ENCODE assay signal across 12 cellular contexts in the genomic region with DNA sequence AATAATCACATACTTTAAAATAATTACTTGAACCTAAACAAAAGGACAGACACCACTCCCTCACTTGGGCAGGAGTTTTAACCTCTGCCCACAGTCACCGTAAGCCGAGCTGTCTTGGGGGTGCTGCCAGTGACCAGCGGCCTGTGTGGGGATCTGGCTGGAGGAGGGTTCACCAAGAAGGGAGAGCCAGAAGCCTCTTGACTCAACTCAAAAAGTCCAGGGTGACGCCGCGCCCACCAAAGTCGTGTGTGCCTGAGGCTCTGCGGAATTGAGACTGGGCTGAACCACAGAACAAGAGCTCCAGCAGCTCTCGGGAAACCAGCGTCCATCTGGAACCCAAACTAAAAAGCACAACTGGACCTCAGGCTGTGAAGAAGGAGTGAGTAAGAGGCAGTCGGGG. TPM values are rescaled to one million over a fixed set of nuclear protein-coding genes. Genes with fewer than 3 reads are reported as not detected.
A peak's percentile ranks its signal among the peaks of the same experiment; 100 is the strongest.
DNase-seq lines count a peak whose midpoint lies in the region; ATAC-seq and TF ChIP-seq lines count a peak whose summit lies in the region.
"Had no signal": no experiment of that assay in that cellular context is flagged by ENCODE, and none has a peak within 500 bp of the region (broad histone marks: within the 10 kb centered on the region; RNA-seq: fewer than 3 reads in every experiment).

No MANE protein-coding gene starts in this region.

- ATAC-seq in Right ventricle myocardium inferior, result peak; percentile 32
- ATAC-seq in aorta (ENCODE audit: low FRiP score), result peak; percentile 34
- ATAC-seq: naive thymus-derived CD8-positive, alpha-beta T cell; stimulated activated naive CD8-positive, alpha-beta T cell treated with anti-CD3 and anti-CD28 coated beads, Interleukin-15, amount 100 ng/mL, for 72 hours had no signal

- H3K27ac Mint-ChIP-seq in HFFc6, result no peak overlapping the region
- H3K27ac Mint-ChIP-seq: naive thymus-derived CD8-positive, alpha-beta T cell had no signal

- no peaks in the 10 kb centered on the region for H3K9me3 Mint-ChIP-seq in HFFc6
- H3K9me3 Mint-ChIP-seq: IgD-negative memory B cell; naive thymus-derived CD8-positive, alpha-beta T cell; stimulated activated naive CD8-positive, alpha-beta T cell treated with anti-CD3 and anti-CD28 coated beads, Interleukin-15, amount 100 ng/mL, for 72 hours had no signal

- 0 out of 2 replicates have a peak, but pooled peaks cover 7% of the 10 kb centered on the region for H3K36me3 Mint-ChIP-seq in HFFc6 (ENCODE audit: low read depth)

- H3K4me3 ChIP-seq in osteoblast (ENCODE audit: insufficient read depth, low read length) (peak overlapping the region; percentile 53), aorta (ENCODE audit: low read length in 2 of 2) (peak overlapping the region in 1 of 2 donors; percentile 11)

- DNase-seq in activated effector memory CD4-positive, alpha-beta T cell treated with anti-CD3 and anti-CD28 coated beads, Interleukin-2, amount 50 U/mL, for 16 hours, result peak; percentile 52
- DNase-seq in activated effector memory CD4-positive, alpha-beta T cell treated with Interleukin-2 at 50 U/mL for 16 hours, result no peak
- DNase-seq in Right ventricle myocardium inferior (ENCODE audit: missing footprints), result no peak
- peak; percentile 93 for DNase-seq in osteoblast (ENCODE audit: insufficient read length, low spot score, missing footprints)
- peak; percentile 62 to 82 for DNase-seq in aorta
- DNase-seq in HFFc6, result no peak
- DNase-seq in HuH-7.5 (ENCODE audit: low spot score), result no peak
- DNase-seq in Kasumi-1 (lab: John Stamatoyannopoulos, UW), result no peak
- DNase-seq: naive thymus-derived CD8-positive, alpha-beta T cell; stimulated activated CD4-positive, alpha-beta T cell treated with anti-CD3 and anti-CD28 coated beads, Interleukin-2, amount 100 ng/mL, for 48 hours; stimulated activated naive CD8-positive, alpha-beta T cell treated with anti-CD3 and anti-CD28 coated beads, Interleukin-15, amount 100 ng/mL, for 72 hours had no signal

- peak overlapping the region; percentile 63 for H3K4me2 ChIP-seq in osteoblast (ENCODE audit: insufficient read depth, low read length)

- no peaks in the 10 kb centered on the region for H4K20me1 ChIP-seq in osteoblast (ENCODE audit: insufficient read depth, low read length)

- 15 to 25% methylated on average over 11 of the region's 11 CpGs for WGBS in aorta, 2 donors

- peak overlapping the region; percentile 53 for H2AFZ ChIP-seq in osteoblast (ENCODE audit: low read length)

- no peak overlapping the region for H3K4me3 Mint-ChIP-seq in HFFc6
- H3K4me3 Mint-ChIP-seq: naive thymus-derived CD8-positive, alpha-beta T cell; stimulated activated naive CD8-positive, alpha-beta T cell treated with anti-CD3 and anti-CD28 coated beads, Interleukin-15, amount 100 ng/mL, for 72 hours had no signal

- TF ChIP-seq CTCF in osteoblast (IDR thresholded peaks at IDR 0.05; ENCODE audit: extremely low read depth, low read depth, low read length) (no peak), HFFc6 (IDR thresholded peaks at IDR 0.05) (no peak)

- H3K27ac ChIP-seq in osteoblast (ENCODE audit: low read depth, low read length) (peak overlapping the region; percentile 81), aorta (ENCODE audit: low read depth in 1 of 2, low read length in 2 of 2) (peak overlapping the region; percentile 31 to 91)

- no peaks in the 10 kb centered on the region; the same call in 1 of the 2 replicates for H3K27me3 Mint-ChIP-seq in HFFc6 (ENCODE audit: insufficient read depth)
- H3K27me3 Mint-ChIP-seq: IgD-negative memory B cell; naive thymus-derived CD8-positive, alpha-beta T cell; stimulated activated naive CD8-positive, alpha-beta T cell treated with anti-CD3 and anti-CD28 coated beads, Interleukin-15, amount 100 ng/mL, for 72 hours had no signal

- intact Hi-C loops in Right ventricle myocardium inferior (cut with DNase I), result no loop called here
- intact Hi-C loops in aorta (cut with DNase I), result no loop called here

- peaks cover 33% of the 10 kb centered on the region for H3K4me1 ChIP-seq in osteoblast (ENCODE audit: insufficient read depth, low read length)
- no peaks in the 10 kb centered on the region for H3K4me1 ChIP-seq in aorta (ENCODE audit: control insufficient read depth in 1 of 2, insufficient read depth in 2 of 2, low read length in 2 of 2)

- peaks cover 39% of the 10 kb centered on the region for H3K79me2 ChIP-seq in osteoblast (ENCODE audit: insufficient read depth, low read length)

- H3K9me3 ChIP-seq in osteoblast (ENCODE audit: low read depth, low read length), result no peaks in the 10 kb centered on the region
- H3K9me3 ChIP-seq in aorta (ENCODE audit: control insufficient read depth, low read length), result no peaks in the 10 kb centered on the region

- no peaks in the 10 kb centered on the region for H3K27me3 ChIP-seq in osteoblast (ENCODE audit: insufficient read depth, low read length)
- H3K27me3 ChIP-seq in aorta (ENCODE audit: control insufficient read depth in 1 of 2, insufficient read depth in 2 of 2, low read length in 1 of 2), result no peaks in the 10 kb centered on the region

- H3K4me1 Mint-ChIP-seq in HFFc6 (ENCODE audit: low read depth), result no peaks in the 10 kb centered on the region

- H3K36me3 ChIP-seq in osteoblast (ENCODE audit: insufficient read depth, low read length) (peaks cover 7% of the 10 kb centered on the region), aorta (ENCODE audit: control insufficient read depth in 1 of 2, insufficient read depth in 2 of 2, low read length in 1 of 2) (no peaks in the 10 kb centered on the region)

RNA-seq across cellular contexts. Expression of gene ZFAND2A, which starts 35.8 kb away (rescaled TPM):
- total RNA-seq in Right ventricle myocardium inferior (5.9 TPM), osteoblast (11.8 and 13.0 TPM in 2 replicates), aorta (10 to 100 TPM; 18.8 to 24.8 TPM)
- polyA plus RNA-seq in aorta, result 10 to 100 TPM; 54.7 to 64.6 TPM
- total RNA-seq in HFFc6 (2021; fragmentation: NEBNext Ultra II Directional; extraction: Animal tissue kit (Norgen Biotek cat#: 25700)), result 10 to 100 TPM; 14.3 to 20.8 (median 18.0) TPM

RNA-seq across cellular contexts. Expression of gene GPER1, which starts 36.3 kb away (rescaled TPM):
- total RNA-seq in Right ventricle myocardium inferior (3.6 TPM), osteoblast (10.3 and 10.5 TPM in 2 replicates), aorta (10 to 100 TPM in 1 of 2 donors, 1 to 10 TPM in 1; 4.5 to 11.2 TPM)
- 1 to 10 TPM; 2.8 to 5.0 TPM for polyA plus RNA-seq in aorta
- 1 to 10 TPM; 4.6 to 7.1 (median 5.3) TPM for total RNA-seq in HFFc6 (2021; fragmentation: NEBNext Ultra II Directional; extraction: Animal tissue kit (Norgen Biotek cat#: 25700))

Comparison
In these comparisons a context has a peak if more than half of its experiments do, and no peak if none do; other contexts are left out.
1. DNase-seq: peak in activated effector memory CD4-positive, alpha-beta T cell treated with anti-CD3 and anti-CD28 coated beads, Interleukin-2, amount 50 U/mL, for 16 hours (single experiment), osteoblast (single experiment) and aorta (2 of 2); none in activated effector memory CD4-positive, alpha-beta T cell treated with Interleukin-2 at 50 U/mL for 16 hours (single experiment), Right ventricle myocardium inferior (single experiment), HFFc6 (single experiment), HuH-7.5 (single experiment) and Kasumi-1 (0 of 2).